Comparison of ENCODE assay signal across 9 cellular contexts in the genomic region with DNA sequence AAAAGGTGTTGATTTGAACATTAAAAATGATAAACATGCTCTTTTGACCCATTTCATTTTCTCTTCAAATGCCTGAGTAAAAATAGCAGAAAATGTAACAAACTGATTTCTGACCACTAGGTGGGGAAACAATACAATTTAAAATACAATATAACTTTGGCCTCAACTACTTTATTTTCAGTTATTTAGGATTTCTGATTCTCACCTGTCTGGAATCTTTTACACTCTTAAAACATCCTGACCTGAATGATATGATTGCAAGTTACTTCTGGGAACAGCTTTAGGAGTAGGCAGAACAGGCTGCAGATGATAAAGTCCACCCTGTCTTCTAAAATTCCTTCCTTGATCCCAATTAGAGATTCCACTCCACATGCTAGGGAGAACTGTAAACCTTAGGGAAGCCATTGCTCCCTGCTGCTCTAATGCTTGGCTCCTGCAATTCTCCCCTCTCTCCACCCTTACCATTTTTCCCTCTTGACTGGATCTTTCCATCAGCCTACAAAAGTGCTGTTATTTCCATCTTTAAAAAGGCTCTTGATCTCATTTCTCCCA.
DNase-seq lines count a peak whose midpoint lies in the region; ATAC-seq and TF ChIP-seq lines count a peak whose summit lies in the region.
"Had no signal": no experiment of that assay in that cellular context is flagged by ENCODE, and none has a peak within 500 bp of the region (broad histone marks: within the 10 kb centered on the region; RNA-seq: fewer than 3 reads in every experiment).

No MANE protein-coding gene starts in this region.

- H3K9me3 ChIP-seq in cardiac muscle cell (ENCODE audit: low read depth), result no peaks in the 10 kb centered on the region
- no peaks in the 10 kb centered on the region for H3K9me3 ChIP-seq in RWPE2 (ENCODE audit: severe bottlenecking)
- H3K9me3 ChIP-seq in esophagus squamous epithelium, result no peaks in the 10 kb centered on the region
- H3K9me3 ChIP-seq in ovary, result no peaks in the 10 kb centered on the region
- H3K9me3 ChIP-seq in tibial artery, result no peaks in the 10 kb centered on the region

- H3K4me1 ChIP-seq in cardiac muscle cell (ENCODE audit: low read depth), result peaks cover 8% of the 10 kb centered on the region
- H3K4me1 ChIP-seq in RWPE2 (ENCODE audit: insufficient read depth, poor library complexity, severe bottlenecking), result peaks cover 6% of the 10 kb centered on the region
- no peaks in the 10 kb centered on the region for H3K4me1 ChIP-seq in esophagus squamous epithelium
- no peaks in the 10 kb centered on the region for H3K4me1 ChIP-seq in ovary (ENCODE audit: insufficient read depth)
- H3K4me1 ChIP-seq in tibial artery, result no peaks in the 10 kb centered on the region

- intact Hi-C loops in left ventricle myocardium superior (cut with micrococcal nuclease), result no loop called here
- intact Hi-C loops in esophagus squamous epithelium (cut with DNase I), result no loop called here
- intact Hi-C loops in ovary (cut with DNase I), result no loop called here
- intact Hi-C loops in tibial artery (cut with DNase I; ENCODE audit: low total_unique reads), result no loop called here

- no peaks in the 10 kb centered on the region for H3K4me1 Mint-ChIP-seq in type B pancreatic cell (ENCODE audit: unreplicated experiment)

- DNase-seq in cardiac muscle cell (ENCODE audit: low read depth in 1 of 2, low spot score in 1 of 2), result peak in 1 of 2 donors; percentile 33
- DNase-seq in left ventricle myocardium superior, result no peak
- no peak for DNase-seq in RWPE2 (ENCODE audit: low spot score)
- DNase-seq in esophagus squamous epithelium (lab: John Stamatoyannopoulos, UW), result no peak
- DNase-seq in type B pancreatic cell (ENCODE audit: extremely low spot score, unreplicated experiment), result no peak
- no peak for DNase-seq in ovary
- DNase-seq in tibial artery, result no peak
- DNase-seq in cerebellar cortex (ENCODE audit: low spot score), result no peak
- DNase-seq: NCI-H774 had no signal

- TF ChIP-seq CTCF in cardiac muscle cell (IDR thresholded peaks at IDR 0.05; ENCODE audit: low read depth, low read length), result peak; percentile 34
- peak; percentile 83 for TF ChIP-seq CTCF in RWPE2 (IDR thresholded peaks at IDR 0.05; ENCODE audit: poor library complexity, severe bottlenecking)
- peak in 5 of 6 experiments; percentile 30 to 59 (median 32) for TF ChIP-seq CTCF in esophagus squamous epithelium (IDR thresholded peaks at IDR 0.05)
- peak; percentile 68 for TF ChIP-seq CTCF in type B pancreatic cell (conservative IDR thresholded peaks at IDR 0.05)
- TF ChIP-seq CTCF in ovary (IDR thresholded peaks at IDR 0.05), result no peak
- no peak for TF ChIP-seq CTCF in tibial artery (IDR thresholded peaks at IDR 0.05)

- H3K27ac Mint-ChIP-seq in type B pancreatic cell, result no peak overlapping the region

- TF ChIP-seq POLR2A in esophagus squamous epithelium (IDR thresholded peaks at IDR 0.05) (no peak), ovary (IDR thresholded peaks at IDR 0.05) (no peak)

- no peak overlapping the region for H3K4me3 ChIP-seq in cardiac muscle cell
- H3K4me3 ChIP-seq in RWPE2 (ENCODE audit: severe bottlenecking), result no peak overlapping the region
- H3K4me3 ChIP-seq in esophagus squamous epithelium, result no peak overlapping the region
- H3K4me3 ChIP-seq in ovary, result no peak overlapping the region
- H3K4me3 ChIP-seq in tibial artery, result no peak overlapping the region

- no peak overlapping the region for H3K4me3 Mint-ChIP-seq in type B pancreatic cell

- no peaks in the 10 kb centered on the region for H3K36me3 Mint-ChIP-seq in type B pancreatic cell

- no peaks in the 10 kb centered on the region for H3K27me3 Mint-ChIP-seq in type B pancreatic cell

- H3K27me3 ChIP-seq in cardiac muscle cell (no peaks in the 10 kb centered on the region), RWPE2 (ENCODE audit: insufficient read depth, poor library complexity, severe bottlenecking) (no peaks in the 10 kb centered on the region), esophagus squamous epithelium (no peaks in the 10 kb centered on the region), ovary (no peaks in the 10 kb centered on the region), tibial artery (no peaks in the 10 kb centered on the region)

- no peak for ATAC-seq in left ventricle myocardium superior
- peak; percentile 65; the same call in 2 of the 3 replicates for ATAC-seq in RWPE2 (ENCODE audit: low read depth)

- no peak overlapping the region for H3K27ac ChIP-seq in cardiac muscle cell
- H3K27ac ChIP-seq in RWPE2 (ENCODE audit: poor library complexity, severe bottlenecking), result no peak overlapping the region
- no peak overlapping the region for H3K27ac ChIP-seq in esophagus squamous epithelium
- no peak overlapping the region for H3K27ac ChIP-seq in ovary
- H3K27ac ChIP-seq in tibial artery, result no peak overlapping the region

- no peaks in the 10 kb centered on the region for H3K9me3 Mint-ChIP-seq in type B pancreatic cell

- H3K36me3 ChIP-seq in cardiac muscle cell, result no peaks in the 10 kb centered on the region
- no peaks in the 10 kb centered on the region for H3K36me3 ChIP-seq in RWPE2 (ENCODE audit: low read depth)
- no peaks in the 10 kb centered on the region for H3K36me3 ChIP-seq in esophagus squamous epithelium
- H3K36me3 ChIP-seq in ovary, result no peaks in the 10 kb centered on the region
- no peaks in the 10 kb centered on the region for H3K36me3 ChIP-seq in tibial artery

- TF ChIP-seq EP300 in ovary (IDR thresholded peaks at IDR 0.05), result no peak

Comparison
In these comparisons a context has a peak if more than half of its experiments do, and no peak if none do; other contexts are left out.
1. CTCF ChIP-seq: peak in cardiac muscle cell (single experiment), RWPE2 (single experiment), esophagus squamous epithelium (5 of 6) and type B pancreatic cell (single experiment); none in ovary (0 of 3) and tibial artery (0 of 2).